8 cellular contexts compared by ENCODE assay signal in the genomic region with DNA sequence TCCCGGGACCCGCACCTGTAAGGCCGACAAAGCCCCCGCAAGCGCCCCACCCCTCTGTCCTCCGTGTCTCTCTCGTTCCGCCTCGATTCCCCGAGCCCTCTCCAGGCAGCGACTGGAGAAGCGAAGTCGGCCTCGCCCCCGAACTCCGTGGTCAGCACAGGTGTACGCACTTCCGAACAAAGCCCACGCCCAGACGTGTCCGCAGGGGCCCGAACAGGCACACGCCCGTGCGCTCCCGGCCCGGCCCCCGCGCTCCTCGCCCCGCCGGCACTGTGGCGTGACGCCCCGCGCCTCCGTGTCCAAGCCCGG. TPM values are rescaled to one million over a fixed set of nuclear protein-coding genes. Genes with fewer than 3 reads are reported as not detected.
DNase-seq lines count a peak whose midpoint lies in the region; ATAC-seq and TF ChIP-seq lines count a peak whose summit lies in the region.

No MANE protein-coding gene starts in this region.

- H3K27me3 ChIP-seq in KMS-11 (ENCODE audit: insufficient read depth, low read depth), result no peaks in the 10 kb centered on the region
- H3K27me3 ChIP-seq in colonic mucosa, result peaks cover 40% of the 10 kb centered on the region

- peak overlapping the region; percentile 80 for H3K4me2 ChIP-seq in KMS-11

- intact Hi-C loops in colonic mucosa (cut with DNase I), result loop anchor here (10.0 kb wide), 1 partner anchor 271 kb away; no protein-coding TSS in a partner anchor

- peak overlapping the region; percentile 80 for H2AFZ ChIP-seq in KMS-11 (ENCODE audit: low read depth)

- H3K36me3 ChIP-seq in KMS-11 (ENCODE audit: insufficient read depth), result no peaks in the 10 kb centered on the region
- H3K36me3 ChIP-seq in colonic mucosa, result no peaks in the 10 kb centered on the region

- H3K27me3 Mint-ChIP-seq in effector memory CD8-positive, alpha-beta T cell, result peaks cover 52 to 76% of the 10 kb centered on the region in 2 donors

- DNase-seq in NCI-H146 (lab: John Stamatoyannopoulos, UW) (peak; percentile 80), NCI-H146 treated with DMSO at 0.1 percent for 48 hours (lab: John Stamatoyannopoulos, UW; ENCODE audit: unreplicated experiment) (no peak), colonic mucosa (no peak), mucosa of gallbladder (ENCODE audit: low spot score) (peak; percentile 10), MV-4-11 (lab: John Stamatoyannopoulos, UW) (no peak), NAMALWA (ENCODE audit: low spot score) (no peak)
- no peak for DNase-seq in effector memory CD8-positive, alpha-beta T cell

- TF ChIP-seq CTCF in KMS-11 (conservative IDR thresholded peaks at IDR 0.05; ENCODE audit: low read depth, low read length), result no peak
- no peak for TF ChIP-seq CTCF in colonic mucosa (IDR thresholded peaks at IDR 0.05)

- no peak overlapping the region for H3K27ac Mint-ChIP-seq in effector memory CD8-positive, alpha-beta T cell

- H3K9ac ChIP-seq in KMS-11 (peak overlapping the region; percentile 48), colonic mucosa (ENCODE audit: low read depth in 2 of 2, low read length in 2 of 2) (no peak overlapping the region)

- H3K4me1 ChIP-seq in KMS-11 (ENCODE audit: low read depth, poor library complexity, severe bottlenecking), result peaks cover 42% of the 10 kb centered on the region
- H3K4me1 ChIP-seq in colonic mucosa, result peaks cover 4% of the 10 kb centered on the region

- H3K27ac ChIP-seq in KMS-11, result 0 out of 2 replicates have a peak overlapping the region, but pooled peaks have one; percentile 34
- no peak overlapping the region for H3K27ac ChIP-seq in colonic mucosa

- H3K9me3 Mint-ChIP-seq in effector memory CD8-positive, alpha-beta T cell, result no peaks in the 10 kb centered on the region

- ATAC-seq in effector memory CD8-positive, alpha-beta T cell (replicated peaks), result no peak

- H3K79me2 ChIP-seq in KMS-11 (ENCODE audit: insufficient read depth, low read depth), result peaks cover 48% of the 10 kb centered on the region; the same call in 1 of the 2 replicates

- H3K36me3 Mint-ChIP-seq in effector memory CD8-positive, alpha-beta T cell (ENCODE audit: insufficient read depth), result peaks cover 3% of the 10 kb centered on the region

- H4K20me1 ChIP-seq in KMS-11 (ENCODE audit: insufficient read depth), result no peaks in the 10 kb centered on the region

- no peak overlapping the region for H3K4me3 Mint-ChIP-seq in effector memory CD8-positive, alpha-beta T cell

- H3K4me3 ChIP-seq in KMS-11 (IDR thresholded peaks at IDR 0.05; ENCODE audit: insufficient read depth, low read depth, low read length) (peak overlapping the region; percentile 19), colonic mucosa (peak overlapping the region; percentile 28)

- H3K4me1 Mint-ChIP-seq in effector memory CD8-positive, alpha-beta T cell (ENCODE audit: low read depth in 2 of 2), result peaks cover 0 to 5% of the 10 kb centered on the region in 2 donors

- no peaks in the 10 kb centered on the region for H3K9me3 ChIP-seq in colonic mucosa

RNA-seq across cellular contexts. Expression of a gene that starts 0.8 kb away (rescaled TPM):
- 1 to 10 TPM in 1 of 2 donors, under 1 TPM in 1; 0.42 to 1.1 TPM for total RNA-seq in colonic mucosa
- total RNA-seq in mucosa of gallbladder, result 38.2 TPM

Comparison
In these comparisons a context has a peak if more than half of its experiments do, and no peak if none do; other contexts are left out.
1. DNase-seq: peak in NCI-H146 (single experiment) and mucosa of gallbladder (single experiment); none in NCI-H146 treated with DMSO at 0.1 percent for 48 hours (single experiment), colonic mucosa (single experiment), effector memory CD8-positive, alpha-beta T cell (0 of 3), MV-4-11 (single experiment) and NAMALWA (single experiment).
2. RNA of a gene that starts 0.8 kb away (total RNA-seq): 38.2 TPM in mucosa of gallbladder (single experiment); 0.42 to 1.1 TPM in colonic mucosa; every median in the first group is over 10 times any median in the second.